ENCODE assay signal across 8 cellular contexts in the genomic region with DNA sequence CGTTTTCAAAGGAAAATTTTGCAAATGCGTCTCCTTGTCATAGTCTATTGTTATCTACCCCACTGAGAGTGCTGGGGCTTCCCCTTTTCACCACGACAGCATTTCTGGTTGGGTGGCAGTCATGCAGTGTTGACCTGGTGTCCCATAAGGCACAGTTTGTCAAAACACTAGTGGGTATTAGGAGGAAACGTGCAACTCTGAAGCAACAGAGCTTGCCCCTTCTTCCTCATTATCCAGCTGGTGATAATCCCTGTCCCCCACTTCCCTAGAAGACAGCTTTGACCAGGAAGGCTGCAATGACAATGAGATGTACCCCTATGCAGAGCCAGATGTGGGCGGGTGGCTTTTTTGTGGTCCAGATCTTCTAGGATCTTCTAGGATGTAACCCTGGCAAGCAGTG. TPM values are rescaled to one million over a fixed set of nuclear protein-coding genes. Genes with fewer than 3 reads are reported as not detected.
DNase-seq lines count a peak whose midpoint lies in the region; ATAC-seq and TF ChIP-seq lines count a peak whose summit lies in the region.

No MANE protein-coding gene starts in this region.

- 46% methylated on average over 4 of the region's 5 CpGs for WGBS in right lobe of liver (ENCODE audit: insufficient coverage, low coverage, low lambda C conversion rate, missing lambda C conversion rate)

- no peaks in the 10 kb centered on the region for H3K9me3 Mint-ChIP-seq in naive thymus-derived CD8-positive, alpha-beta T cell
- no peaks in the 10 kb centered on the region for H3K9me3 Mint-ChIP-seq in GM23338

- peaks cover 0 to 22% (median 0%) of the 10 kb centered on the region in 4 donors for H3K4me1 ChIP-seq in right lobe of liver
- H3K4me1 ChIP-seq in GM23338 (ENCODE audit: insufficient read depth), result peaks cover 9% of the 10 kb centered on the region; the same call in 1 of the 2 replicates

- DNase-seq in activated CD4-positive, alpha-beta T cell treated with anti-CD3 and anti-CD28 coated beads, Interleukin-2, amount 50 U/mL, for 48 hours, result peak; percentile 58 to 63
- DNase-seq in naive thymus-derived CD8-positive, alpha-beta T cell, result peak in 8 of 10 donors; percentile 22 to 42 (median 30)
- no peak for DNase-seq in right lobe of liver
- no peak for DNase-seq in MG63
- DNase-seq in NCI-H1930 (lab: John Stamatoyannopoulos, UW), result no peak
- no peak for DNase-seq in GM23338 (ENCODE audit: low spot score)

- no peak overlapping the region for H3K4me2 ChIP-seq in GM23338

- H3K4me3 ChIP-seq in right lobe of liver (no peak overlapping the region), MG63 (no peak overlapping the region), GM23338 (no peak overlapping the region)

- no peak overlapping the region for H2AFZ ChIP-seq in GM23338

- no peaks in the 10 kb centered on the region for H3K9me3 ChIP-seq in right lobe of liver
- H3K9me3 ChIP-seq in MG63, result no peaks in the 10 kb centered on the region

- ATAC-seq in GM19351 (IDR thresholded peaks at IDR 0.05; ENCODE audit: unreplicated experiment) (peak; percentile 53), HG03378 (IDR thresholded peaks at IDR 0.05; ENCODE audit: unreplicated experiment) (peak; percentile 63), right lobe of liver (no peak), GM23338 (no peak)
- ATAC-seq in naive thymus-derived CD8-positive, alpha-beta T cell, result peak; percentile 47 to 57

- no peaks in the 10 kb centered on the region for H3K79me2 ChIP-seq in GM23338 (replicated peaks; ENCODE audit: insufficient read depth)

- TF ChIP-seq POLR2A in right lobe of liver (IDR thresholded peaks at IDR 0.05), result no peak

- H3K9me2 ChIP-seq in GM23338 (ENCODE audit: insufficient read depth), result no peaks in the 10 kb centered on the region; the same call in 1 of the 2 replicates

- TF ChIP-seq CTCF in right lobe of liver (IDR thresholded peaks at IDR 0.05) (no peak), GM23338 (conservative IDR thresholded peaks at IDR 0.05; ENCODE audit: low read depth in 2 of 2) (no peak)

- no peaks in the 10 kb centered on the region for H4K20me1 ChIP-seq in GM23338 (replicated peaks; ENCODE audit: insufficient read depth)

- peaks cover 30 to 68% (median 57%) of the 10 kb centered on the region in 4 donors for H3K4me1 Mint-ChIP-seq in naive thymus-derived CD8-positive, alpha-beta T cell
- peaks cover 15% of the 10 kb centered on the region for H3K4me1 Mint-ChIP-seq in GM23338

- intact Hi-C loops in right lobe of liver (cut with DNase I), result no loop called here

- H3K27ac ChIP-seq in right lobe of liver, result no peak overlapping the region
- no peak overlapping the region for H3K27ac ChIP-seq in GM23338 (ENCODE audit: low read depth)

- no peaks in the 10 kb centered on the region for H3K27me3 ChIP-seq in right lobe of liver
- H3K27me3 ChIP-seq in MG63, result 0 out of 2 replicates have a peak, but pooled peaks cover under 1% of the 10 kb centered on the region
- H3K27me3 ChIP-seq in GM23338 (ENCODE audit: insufficient read depth), result peaks cover 49% of the 10 kb centered on the region

- no peaks in the 10 kb centered on the region for H3K36me3 ChIP-seq in right lobe of liver
- no peaks in the 10 kb centered on the region for H3K36me3 ChIP-seq in MG63
- H3K36me3 ChIP-seq in GM23338 (ENCODE audit: insufficient read depth), result no peaks in the 10 kb centered on the region

- H3F3A ChIP-seq in GM23338 (replicated peaks; ENCODE audit: low read depth), result no peaks in the 10 kb centered on the region

- H3K36me3 Mint-ChIP-seq in naive thymus-derived CD8-positive, alpha-beta T cell, result peaks cover 0 to 6% (median 4%) of the 10 kb centered on the region in 3 donors
- H3K36me3 Mint-ChIP-seq in GM23338 (ENCODE audit: low read depth), result no peaks in the 10 kb centered on the region

- H3K27ac Mint-ChIP-seq in naive thymus-derived CD8-positive, alpha-beta T cell, result peak overlapping the region; percentile 80 to 99 (median 96)
- no peak overlapping the region for H3K27ac Mint-ChIP-seq in GM23338

- peak overlapping the region; percentile 89 to 98 (median 95) for H3K4me3 Mint-ChIP-seq in naive thymus-derived CD8-positive, alpha-beta T cell
- no peak overlapping the region for H3K4me3 Mint-ChIP-seq in GM23338

- POLR2A ChIA-PET in naive thymus-derived CD8-positive, alpha-beta T cell (lab: Charles Lee), result interaction anchor here (2.3 kb wide), 1 partner anchor 67 kb away, joined by 17 read pairs; a partner anchor contains a TSS

- no peaks in the 10 kb centered on the region for H3K27me3 Mint-ChIP-seq in naive thymus-derived CD8-positive, alpha-beta T cell
- peaks cover 25% of the 10 kb centered on the region for H3K27me3 Mint-ChIP-seq in GM23338 (ENCODE audit: insufficient read depth, low read depth, poor library complexity)

TF ChIP-seq in GM23338, 12 proteins besides CTCF, POLR2A, EP300 and RAD21 (continues in another document):
- TF ChIP-seq, protein P1, sequence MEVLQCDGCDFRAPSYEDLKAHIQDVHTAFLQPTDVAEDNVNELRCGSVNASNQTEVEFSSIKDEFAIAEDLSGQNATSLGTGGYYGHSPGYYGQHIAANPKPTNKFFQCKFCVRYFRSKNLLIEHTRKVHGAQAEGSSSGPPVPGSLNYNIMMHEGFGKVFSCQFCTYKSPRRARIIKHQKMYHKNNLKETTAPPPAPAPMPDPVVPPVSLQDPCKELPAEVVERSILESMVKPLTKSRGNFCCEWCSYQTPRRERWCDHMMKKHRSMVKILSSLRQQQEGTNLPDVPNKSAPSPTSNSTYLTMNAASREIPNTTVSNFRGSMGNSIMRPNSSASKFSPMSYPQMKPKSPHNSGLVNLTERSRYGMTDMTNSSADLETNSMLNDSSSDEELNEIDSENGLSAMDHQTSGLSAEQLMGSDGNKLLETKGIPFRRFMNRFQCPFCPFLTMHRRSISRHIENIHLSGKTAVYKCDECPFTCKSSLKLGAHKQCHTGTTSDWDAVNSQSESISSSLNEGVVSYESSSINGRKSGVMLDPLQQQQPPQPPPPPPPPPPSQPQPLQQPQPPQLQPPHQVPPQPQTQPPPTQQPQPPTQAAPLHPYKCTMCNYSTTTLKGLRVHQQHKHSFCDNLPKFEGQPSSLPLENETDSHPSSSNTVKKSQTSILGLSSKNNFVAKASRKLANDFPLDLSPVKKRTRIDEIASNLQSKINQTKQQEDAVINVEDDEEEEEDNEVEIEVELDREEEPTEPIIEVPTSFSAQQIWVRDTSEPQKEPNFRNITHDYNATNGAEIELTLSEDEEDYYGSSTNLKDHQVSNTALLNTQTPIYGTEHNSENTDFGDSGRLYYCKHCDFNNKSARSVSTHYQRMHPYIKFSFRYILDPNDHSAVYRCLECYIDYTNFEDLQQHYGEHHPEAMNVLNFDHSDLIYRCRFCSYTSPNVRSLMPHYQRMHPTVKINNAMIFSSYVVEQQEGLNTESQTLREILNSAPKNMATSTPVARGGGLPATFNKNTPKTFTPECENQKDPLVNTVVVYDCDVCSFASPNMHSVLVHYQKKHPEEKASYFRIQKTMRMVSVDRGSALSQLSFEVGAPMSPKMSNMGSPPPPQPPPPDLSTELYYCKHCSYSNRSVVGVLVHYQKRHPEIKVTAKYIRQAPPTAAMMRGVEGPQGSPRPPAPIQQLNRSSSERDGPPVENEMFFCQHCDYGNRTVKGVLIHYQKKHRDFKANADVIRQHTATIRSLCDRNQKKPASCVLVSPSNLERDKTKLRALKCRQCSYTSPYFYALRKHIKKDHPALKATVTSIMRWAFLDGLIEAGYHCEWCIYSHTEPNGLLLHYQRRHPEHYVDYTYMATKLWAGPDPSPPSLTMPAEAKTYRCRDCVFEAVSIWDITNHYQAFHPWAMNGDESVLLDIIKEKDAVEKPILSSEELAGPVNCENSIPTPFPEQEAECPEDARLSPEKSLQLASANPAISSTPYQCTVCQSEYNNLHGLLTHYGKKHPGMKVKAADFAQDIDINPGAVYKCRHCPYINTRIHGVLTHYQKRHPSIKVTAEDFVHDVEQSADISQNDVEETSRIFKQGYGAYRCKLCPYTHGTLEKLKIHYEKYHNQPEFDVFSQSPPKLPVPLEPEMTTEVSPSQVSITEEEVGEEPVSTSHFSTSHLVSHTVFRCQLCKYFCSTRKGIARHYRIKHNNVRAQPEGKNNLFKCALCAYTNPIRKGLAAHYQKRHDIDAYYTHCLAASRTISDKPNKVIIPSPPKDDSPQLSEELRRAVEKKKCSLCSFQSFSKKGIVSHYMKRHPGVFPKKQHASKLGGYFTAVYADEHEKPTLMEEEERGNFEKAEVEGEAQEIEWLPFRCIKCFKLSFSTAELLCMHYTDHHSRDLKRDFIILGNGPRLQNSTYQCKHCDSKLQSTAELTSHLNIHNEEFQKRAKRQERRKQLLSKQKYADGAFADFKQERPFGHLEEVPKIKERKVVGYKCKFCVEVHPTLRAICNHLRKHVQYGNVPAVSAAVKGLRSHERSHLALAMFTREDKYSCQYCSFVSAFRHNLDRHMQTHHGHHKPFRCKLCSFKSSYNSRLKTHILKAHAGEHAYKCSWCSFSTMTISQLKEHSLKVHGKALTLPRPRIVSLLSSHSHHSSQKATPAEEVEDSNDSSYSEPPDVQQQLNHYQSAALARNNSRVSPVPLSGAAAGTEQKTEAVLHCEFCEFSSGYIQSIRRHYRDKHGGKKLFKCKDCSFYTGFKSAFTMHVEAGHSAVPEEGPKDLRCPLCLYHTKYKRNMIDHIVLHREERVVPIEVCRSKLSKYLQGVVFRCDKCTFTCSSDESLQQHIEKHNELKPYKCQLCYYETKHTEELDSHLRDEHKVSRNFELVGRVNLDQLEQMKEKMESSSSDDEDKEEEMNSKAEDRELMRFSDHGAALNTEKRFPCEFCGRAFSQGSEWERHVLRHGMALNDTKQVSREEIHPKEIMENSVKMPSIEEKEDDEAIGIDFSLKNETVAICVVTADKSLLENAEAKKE (CRISPR knock-in tag; IDR thresholded peaks at IDR 0.05), result no peak
- TF ChIP-seq CREB1 (CRISPR knock-in tag; IDR thresholded peaks at IDR 0.05; ENCODE audit: low read depth), result no peak

RNA-seq across cellular contexts. Expression of a gene that starts 1.8 kb away (rescaled TPM):
- total RNA-seq in naive thymus-derived CD8-positive, alpha-beta T cell, result 10 to 100 TPM; 49.1 to 53.8 TPM
- 10 to 100 TPM; 18.4 to 27.2 (median 18.7) TPM for polyA plus RNA-seq in naive thymus-derived CD8-positive, alpha-beta T cell
- 10 to 100 TPM; 21.2 to 67.5 (median 35.8) TPM for total RNA-seq in right lobe of liver
- 15.5 and 34.1 TPM in 2 replicates for total RNA-seq in MG63 (2014; rRNA removed; shearing (Covaris generic); ENCODE audit: low replicate concordance)
- 137 and 151 TPM in 2 replicates for total RNA-seq in GM23338 (2014; rRNA removed; shearing (Covaris generic))
- 50.7 and 53.9 TPM in 2 replicates for polyA plus RNA-seq in GM23338 (2016; fragmentation: Nextera tagmentation; extraction: Ambion mirVana)

Comparison
In these comparisons a context has a peak if more than half of its experiments do, and no peak if none do; other contexts are left out.
1. ATAC-seq: peak in GM19351 (single experiment), HG03378 (single experiment) and naive thymus-derived CD8-positive, alpha-beta T cell (2 of 2); none in right lobe of liver (0 of 4) and GM23338 (single experiment).
2. DNase-seq: peak in activated CD4-positive, alpha-beta T cell treated with anti-CD3 and anti-CD28 coated beads, Interleukin-2, amount 50 U/mL, for 48 hours (2 of 2) and naive thymus-derived CD8-positive, alpha-beta T cell (8 of 10); none in right lobe of liver (0 of 3), MG63 (single experiment), NCI-H1930 (0 of 2) and GM23338 (single experiment).